Comparison of ENCODE assay signal across 8 cellular contexts in genomic region chr4:56435001-56435747, GRCh38. TPM values are rescaled to one million over a fixed set of nuclear protein-coding genes. Genes with fewer than 3 reads are reported as not detected.
DNase-seq lines count a peak whose midpoint lies in the region; TF ChIP-seq lines count a peak whose summit lies in the region.

PPAT (minus strand) TSS chr4:56435615; CDS start chr4:56435477, 138 bp downstream.

- H3K4me2 ChIP-seq in Loucy (ENCODE audit: low read depth, low read length, poor library complexity, severe bottlenecking) (peak within 1 kb of the TSS; percentile 95), neural cell (ENCODE audit: low read length) (peak within 1 kb of the TSS; percentile 55)

- no peaks in the 10 kb centered on the region for H3K9me2 ChIP-seq in Loucy (replicated peaks; ENCODE audit: low read depth, low read length)
- H3K9me2 ChIP-seq in neural cell (ENCODE audit: insufficient read depth, low read length) = no peaks in the 10 kb centered on the region

- no peaks in the 10 kb centered on the region for H3K9me3 ChIP-seq in Loucy (ENCODE audit: insufficient read depth, low read depth, low read length)
- no peaks in the 10 kb centered on the region for H3K9me3 ChIP-seq in neural cell (ENCODE audit: low read length)

- no peaks in the 10 kb centered on the region for H3K36me3 ChIP-seq in Loucy (ENCODE audit: insufficient read depth, low read length)
- no peaks in the 10 kb centered on the region for H3K36me3 ChIP-seq in neural cell (ENCODE audit: insufficient read depth, low read length)

- no peak for TF ChIP-seq RAD21 in neural cell (conservative IDR thresholded peaks at IDR 0.05)

- H3K9ac ChIP-seq in Loucy (ENCODE audit: low read depth, low read length, poor library complexity, severe bottlenecking) (peak within 1 kb of the TSS; percentile 95), neural cell (ENCODE audit: low read length) (peak within 1 kb of the TSS; percentile 55)

- DNase-seq in ELF-1 (ENCODE audit: low read depth, low spot score) = peak; percentile 99
- peak; percentile 82 for DNase-seq in GOT3 (lab: John Stamatoyannopoulos, UW)
- DNase-seq in SHP77 treated with DMSO at 0.1 percent for 48 hours (lab: John Stamatoyannopoulos, UW) = peak; percentile 97
- peak; percentile 99 for DNase-seq in activated effector memory CD4-positive, alpha-beta T cell treated with anti-CD3 and anti-CD28 coated beads, Interleukin-2, amount 50 U/mL, for 16 hours
- peak; percentile 98 for DNase-seq in fibroblast of pulmonary artery (ENCODE audit: low read depth)
- peak; percentile 92 for DNase-seq in stromal cell of bone marrow (ENCODE audit: low read depth)

- peak within 1 kb of the TSS; percentile 91 for H3K4me3 ChIP-seq in Loucy (ENCODE audit: low read length, poor library complexity, severe bottlenecking)
- H3K4me3 ChIP-seq in fibroblast of pulmonary artery (replicated peaks; ENCODE audit: low read depth, low read length) = peak within 1 kb of the TSS; percentile 88
- H3K4me3 ChIP-seq in neural cell (ENCODE audit: low read length) = peak within 1 kb of the TSS; percentile 82

- peaks cover 62% of the 10 kb centered on the region for H4K20me1 ChIP-seq in Loucy (ENCODE audit: insufficient read depth, low read length, poor library complexity, severe bottlenecking)
- H4K20me1 ChIP-seq in neural cell (ENCODE audit: insufficient read depth) = no peaks in the 10 kb centered on the region

- H3F3A ChIP-seq in Loucy (ENCODE audit: low read depth) (no peaks in the 10 kb centered on the region), neural cell (ENCODE audit: insufficient read depth, low read length, poor library complexity, severe bottlenecking) (peaks cover 3% of the 10 kb centered on the region)

- TF ChIP-seq CTCF in Loucy (conservative IDR thresholded peaks at IDR 0.05; ENCODE audit: low read length) (no peak), fibroblast of pulmonary artery (IDR thresholded peaks at IDR 0.05; ENCODE audit: low read length, missing control alignments) (peak; percentile 13), neural cell (IDR thresholded peaks at IDR 0.05; ENCODE audit: poor library complexity, severe bottlenecking) (no peak)

- H3K27me3 ChIP-seq in Loucy (ENCODE audit: insufficient read depth, low read length, poor library complexity, severe bottlenecking) = peaks cover 4% of the 10 kb centered on the region
- H3K27me3 ChIP-seq in neural cell (ENCODE audit: insufficient read depth, low read depth, low read length) = no peaks in the 10 kb centered on the region

- peak within 1 kb of the TSS; percentile 57 for H3K27ac ChIP-seq in neural cell (ENCODE audit: low read length)

- TF ChIP-seq EP300 in neural cell (conservative IDR thresholded peaks at IDR 0.05; ENCODE audit: poor library complexity, severe bottlenecking) = no peak

- H3K79me2 ChIP-seq in Loucy (ENCODE audit: insufficient read depth, low read length) (peaks cover 91% of the 10 kb centered on the region), neural cell (replicated peaks; ENCODE audit: insufficient read depth, low read length) (peaks cover 45% of the 10 kb centered on the region)

- peaks cover 48% of the 10 kb centered on the region for H3K4me1 ChIP-seq in Loucy (ENCODE audit: insufficient read depth, low read length, poor library complexity, severe bottlenecking)

- H2AFZ ChIP-seq in Loucy (ENCODE audit: low read length) = peak within 1 kb of the TSS; percentile 90
- peak within 1 kb of the TSS; percentile 58 for H2AFZ ChIP-seq in neural cell (ENCODE audit: low read depth, low read length)

TF ChIP-seq in neural cell, 6 proteins besides CTCF, POLR2A, EP300 and RAD21:
- TF ChIP-seq POLR2AphosphoS5 (IDR thresholded peaks at IDR 0.05) (peak; percentile 70), SMC3 (conservative IDR thresholded peaks at IDR 0.05; ENCODE audit: poor library complexity) (peak; percentile 49), EZH2 (IDR thresholded peaks at IDR 0.05; ENCODE audit: borderline replicate concordance, insufficient read depth, low read length, poor library complexity, severe bottlenecking) (no peak), MXI1 (conservative IDR thresholded peaks at IDR 0.05; ENCODE audit: poor library complexity, severe bottlenecking) (peak; percentile 99)

RNA-seq across cellular contexts. Expression of gene PPAT, which starts in this region (rescaled TPM):
- polyA plus RNA-seq in neural cell = 20.5 and 22.5 TPM in 2 replicates
- polyA minus RNA-seq in neural cell = 25.1 and 26.5 TPM in 2 replicates

Comparison
In these comparisons a context has a peak if more than half of its experiments do, and no peak if none do; other contexts are left out.
1. Peak in every context shown above with its lines: DNase-seq, H3K4me3 ChIP-seq and H3K27ac ChIP-seq.